In genomic region chr3:37686225-37686624, GRCh38 we compare ENCODE assay signal across 28 cellular contexts.
A peak's percentile ranks its signal among the peaks of the same experiment; 100 is the strongest.
DNase-seq lines count a peak whose midpoint lies in the region; ATAC-seq and TF ChIP-seq lines count a peak whose summit lies in the region.
"Had no signal": no experiment of that assay in that cellular context is flagged by ENCODE, and none has a peak within 500 bp of the region (broad histone marks: within the 10 kb centered on the region; RNA-seq: fewer than 3 reads in every experiment).

No MANE protein-coding gene starts in this region.

- H4K5ac ChIP-seq in IMR-90 (ENCODE audit: low read depth, low read length), result no peak overlapping the region
- H4K5ac ChIP-seq in mesendoderm (ENCODE audit: low read length), result no peak overlapping the region

- WGBS in IMR-90 (ENCODE audit: extremely low coverage in 2 of 2, insufficient read length in 1 of 2), 2 experiments, result no CpG with 5 or more reads among the region's 5 CpGs
- WGBS in mesendoderm (ENCODE audit: extremely low coverage, insufficient coverage, low lambda C conversion rate), result no CpG with 5 or more reads among the region's 5 CpGs
- WGBS in smooth muscle cell (ENCODE audit: low lambda C conversion rate), result 82% methylated on average over 5 of the region's 5 CpGs

- POLR2A ChIA-PET in Caco-2 (lab: Charles Lee), result no interaction called here
- POLR2A ChIA-PET in IMR-90 (lab: Charles Lee; ENCODE audit: unreplicated experiment), result no interaction called here

- H3K27ac Mint-ChIP-seq in Caco-2 (ENCODE audit: unreplicated experiment), result no peak overlapping the region
- no peak overlapping the region for H3K27ac Mint-ChIP-seq in chondrocyte (ENCODE audit: unreplicated experiment)
- no peak overlapping the region for H3K27ac Mint-ChIP-seq in stimulated activated effector memory CD8-positive, alpha-beta T cell treated with anti-CD3 and anti-CD28 coated beads, Interleukin-12 subunit alpha, Interleukin-12 subunit beta, amount 100 ng/mL, for 72 hours
- H3K27ac Mint-ChIP-seq: activated CD8-positive, alpha-beta T cell treated with anti-CD3 and anti-CD28 coated beads, Interleukin-2, amount 10 ng/mL, durations not matched to agents 7 days and 5 days; activated naive CD8-positive, alpha-beta T cell; mesothelial cell of epicardium; naive B cell; T-cell had no signal

- H3K4me2 ChIP-seq in IMR-90 (ENCODE audit: low read depth, low read length) (no peak overlapping the region), mesendoderm (ENCODE audit: low read length) (no peak overlapping the region), smooth muscle cell (no peak overlapping the region)
- H3K4me2 ChIP-seq: BLaER1 treated with 17β-estradiol and CSF1 and Interleukin-3, amounts not matched to agents 10 nM and 100 nM had no signal

- no peak overlapping the region for H4K91ac ChIP-seq in IMR-90 (ENCODE audit: insufficient read depth, low read depth, low read length)

- H3K23ac ChIP-seq in IMR-90 (ENCODE audit: low read depth, low read length), result no peak overlapping the region
- H3K23ac ChIP-seq in mesendoderm (ENCODE audit: low read length), result no peak overlapping the region

- H3K4me3 ChIP-seq in Caco-2 (ENCODE audit: low read depth, low read length) (no peak overlapping the region), IMR-90 (ENCODE audit: insufficient read depth, low read depth, low read length) (no peak overlapping the region), mesendoderm (ENCODE audit: low read length) (no peak overlapping the region), smooth muscle cell (no peak overlapping the region)
- H3K4me3 ChIP-seq: BLaER1 treated with 17β-estradiol and CSF1 and Interleukin-3, amounts not matched to agents 10 nM and 100 nM; cardiac muscle cell; gastroesophageal sphincter; left ventricle myocardium inferior; tibial nerve had no signal

- H3K18ac ChIP-seq in IMR-90 (ENCODE audit: low read depth, low read length) (no peak overlapping the region), mesendoderm (ENCODE audit: low read length) (no peak overlapping the region)

- H2AK9ac ChIP-seq in IMR-90 (replicated peaks; ENCODE audit: low read depth, low read length, poor library complexity), result peak overlapping the region; percentile 28

- dilution Hi-C loops in IMR-90 (cut with HindIII; ENCODE audit: low sequenced_read_pairs, unreplicated experiment), result no loop called here

- in situ Hi-C loops in IMR-90 (cut with MboI; ENCODE audit: low sequenced_read_pairs), result no loop called here

- H3K4ac ChIP-seq in IMR-90 (ENCODE audit: low read depth, low read length) (no peak overlapping the region), mesendoderm (ENCODE audit: low read depth, low read length) (no peak overlapping the region)

- H3K27me3 Mint-ChIP-seq in Caco-2 (ENCODE audit: insufficient read depth, unreplicated experiment) (no peaks in the 10 kb centered on the region), chondrocyte (ENCODE audit: low read depth) (peaks cover 15% of the 10 kb centered on the region)
- H3K27me3 Mint-ChIP-seq: naive B cell had no signal

- H2BK15ac ChIP-seq in IMR-90 (ENCODE audit: low read depth, low read length) (no peak overlapping the region), mesendoderm (replicated peaks; ENCODE audit: low read depth) (no peak overlapping the region)

- H3K27me3 ChIP-seq in Caco-2 (replicated peaks; ENCODE audit: control insufficient read depth, insufficient read depth, low read length), result no peaks in the 10 kb centered on the region
- peaks cover 6% of the 10 kb centered on the region for H3K27me3 ChIP-seq in IMR-90 (ENCODE audit: control insufficient read depth, insufficient read depth, low read length)
- no peaks in the 10 kb centered on the region for H3K27me3 ChIP-seq in mesendoderm (ENCODE audit: insufficient read depth, low read length, poor library complexity)
- peaks cover 15% of the 10 kb centered on the region for H3K27me3 ChIP-seq in smooth muscle cell (ENCODE audit: low read depth)
- H3K27me3 ChIP-seq: BLaER1 treated with 17β-estradiol and CSF1 and Interleukin-3, amounts not matched to agents 10 nM and 100 nM; cardiac muscle cell; gastroesophageal sphincter; tibial nerve had no signal

- H3K56ac ChIP-seq in IMR-90 (ENCODE audit: extremely low read depth, insufficient read depth, low read length) (no peak overlapping the region), mesendoderm (ENCODE audit: low read length) (no peak overlapping the region)

- CTCF ChIA-PET in Caco-2 (lab: Charles Lee) (interaction anchor here (0.9 kb wide), 1 partner anchor 93 kb away, joined by 3 read pairs; no protein-coding TSS in a partner anchor), IMR-90 (lab: Yijun Ruan, JAX) (no interaction called here)

- H2AFZ ChIP-seq in IMR-90 (replicated peaks; ENCODE audit: low read length, poor library complexity) (no peak overlapping the region), smooth muscle cell (ENCODE audit: low read depth) (no peak overlapping the region)

- no peaks in the 10 kb centered on the region for H3K9me3 Mint-ChIP-seq in Caco-2 (ENCODE audit: unreplicated experiment)
- H3K9me3 Mint-ChIP-seq in chondrocyte (ENCODE audit: low read depth), result no peaks in the 10 kb centered on the region
- no peaks in the 10 kb centered on the region for H3K9me3 Mint-ChIP-seq in stimulated activated effector memory CD8-positive, alpha-beta T cell treated with anti-CD3 and anti-CD28 coated beads, Interleukin-12 subunit alpha, Interleukin-12 subunit beta, amount 100 ng/mL, for 72 hours
- H3K9me3 Mint-ChIP-seq: mesothelial cell of epicardium, naive B cell, T-cell had no signal

- H3K79me1 ChIP-seq in IMR-90 (ENCODE audit: low read depth in 1 of 2, low read length in 2 of 2) (no peaks in the 10 kb centered on the region), mesendoderm (ENCODE audit: low read length) (no peaks in the 10 kb centered on the region)

- no peak for TF ChIP-seq RAD21 in IMR-90 (IDR thresholded peaks at IDR 0.05; ENCODE audit: low read length)

- BruUV-seq in Caco-2 (replicated peaks; lab: Mats Ljungman, UMichigan) (no TSS peak), IMR-90 (replicated peaks; lab: Mats Ljungman, UMichigan) (no TSS peak)

- intact Hi-C loops in Caco-2 (cut with micrococcal nuclease; ENCODE audit: unreplicated experiment), result no loop called here
- intact Hi-C loops in IMR-90 (cut with micrococcal nuclease), result no loop called here

- no peak for ATAC-seq in IMR-90 (ENCODE audit: low read depth)
- no peak for ATAC-seq in stimulated activated effector memory CD8-positive, alpha-beta T cell treated with anti-CD3 and anti-CD28 coated beads, Interleukin-12 subunit alpha, Interleukin-12 subunit beta, amount 100 ng/mL, for 72 hours
- ATAC-seq in GM21390 (IDR thresholded peaks at IDR 0.05; ENCODE audit: unreplicated experiment), result no peak
- ATAC-seq: activated CD8-positive, alpha-beta T cell treated with anti-CD3 and anti-CD28 coated beads, Interleukin-2, amount 10 ng/mL, durations not matched to agents 7 days and 5 days; gastroesophageal sphincter; T-cell had no signal

- no peaks in the 10 kb centered on the region for H3K9me1 ChIP-seq in IMR-90 (ENCODE audit: insufficient read depth, low read length)

- H3K4me1 Mint-ChIP-seq in Caco-2 (ENCODE audit: low read depth, unreplicated experiment), result no peaks in the 10 kb centered on the region
- H3K4me1 Mint-ChIP-seq in chondrocyte (ENCODE audit: low read depth), result no peaks in the 10 kb centered on the region
- no peaks in the 10 kb centered on the region for H3K4me1 Mint-ChIP-seq in stimulated activated effector memory CD8-positive, alpha-beta T cell treated with anti-CD3 and anti-CD28 coated beads, Interleukin-12 subunit alpha, Interleukin-12 subunit beta, amount 100 ng/mL, for 72 hours
- H3K4me1 Mint-ChIP-seq: naive B cell, T-cell had no signal

- H4K8ac ChIP-seq in IMR-90 (ENCODE audit: low read depth in 2 of 2, low read length in 2 of 2), result no peak overlapping the region
- no peak overlapping the region for H4K8ac ChIP-seq in mesendoderm (ENCODE audit: low read depth, low read length)

- H3K27ac ChIP-seq in IMR-90 (ENCODE audit: insufficient read depth, low read length) (no peak overlapping the region), mesendoderm (ENCODE audit: low read depth, low read length) (no peak overlapping the region), smooth muscle cell (ENCODE audit: low read depth) (no peak overlapping the region)
- H3K27ac ChIP-seq: BLaER1 treated with 17β-estradiol and CSF1 and Interleukin-3, amounts not matched to agents 10 nM and 100 nM; cardiac muscle cell; gastroesophageal sphincter; left ventricle myocardium inferior; tibial nerve had no signal

- TF ChIP-seq CTCF in Caco-2 (IDR thresholded peaks at IDR 0.05; ENCODE audit: insufficient read depth in 1 of 2, low read depth in 1 of 2, low read length in 1 of 2, severe bottlenecking in 1 of 2, unreplicated experiment in 1 of 2), result peak; percentile 10 to 45
- no peak for TF ChIP-seq CTCF in IMR-90 (conservative IDR thresholded peaks at IDR 0.05; ENCODE audit: low read depth, low read length)
- peak; percentile 10 for TF ChIP-seq CTCF in chondrocyte (IDR thresholded peaks at IDR 0.05)
- TF ChIP-seq CTCF in smooth muscle cell (IDR thresholded peaks at IDR 0.05; ENCODE audit: borderline replicate concordance, insufficient read depth, poor library complexity, severe bottlenecking), result no peak

- H2BK5ac ChIP-seq in IMR-90 (ENCODE audit: low read depth, low read length, poor library complexity, severe bottlenecking) (no peak overlapping the region), mesendoderm (ENCODE audit: low read length) (no peak overlapping the region)

- peaks cover 7% of the 10 kb centered on the region; the same call in 1 of the 2 replicates for H3K4me1 ChIP-seq in Caco-2
- H3K4me1 ChIP-seq in IMR-90 (ENCODE audit: control insufficient read depth, insufficient read depth, low read length), result no peaks in the 10 kb centered on the region
- no peaks in the 10 kb centered on the region for H3K4me1 ChIP-seq in mesendoderm (ENCODE audit: control insufficient read depth, low read depth, low read length)
- no peaks in the 10 kb centered on the region for H3K4me1 ChIP-seq in smooth muscle cell (ENCODE audit: low read depth)
- H3K4me1 ChIP-seq: BLaER1 treated with 17β-estradiol and CSF1 and Interleukin-3, amounts not matched to agents 10 nM and 100 nM had no signal

- H2BK120ac ChIP-seq in IMR-90 (ENCODE audit: low read depth, low read length) (no peak overlapping the region), mesendoderm (ENCODE audit: low read depth, low read length) (no peak overlapping the region)

- H3K36me3 ChIP-seq in Caco-2 (ENCODE audit: control insufficient read depth, insufficient read depth, low read length) (no peaks in the 10 kb centered on the region; the same call in 1 of the 2 replicates), IMR-90 (ENCODE audit: control insufficient read depth, insufficient read depth, low read length) (no peaks in the 10 kb centered on the region), mesendoderm (ENCODE audit: control insufficient read depth, insufficient read depth, low read length) (no peaks in the 10 kb centered on the region), smooth muscle cell (ENCODE audit: low read depth) (no peaks in the 10 kb centered on the region)
- H3K36me3 ChIP-seq: cardiac muscle cell had no signal

- no peak for TF ChIP-seq POLR2A in IMR-90 (IDR thresholded peaks at IDR 0.05; ENCODE audit: low read depth, low read length)

- no peak overlapping the region for H3K9ac ChIP-seq in IMR-90 (ENCODE audit: low read depth, low read length)
- H3K9ac ChIP-seq in mesendoderm (ENCODE audit: low read length), result no peak overlapping the region
- H3K9ac ChIP-seq in smooth muscle cell (ENCODE audit: low read depth), result no peak overlapping the region
- H3K9ac ChIP-seq: BLaER1 treated with 17β-estradiol and CSF1 and Interleukin-3, amounts not matched to agents 10 nM and 100 nM had no signal

- H4K20me1 ChIP-seq in IMR-90 (ENCODE audit: insufficient read depth, low read length) (no peaks in the 10 kb centered on the region), smooth muscle cell (ENCODE audit: low read depth) (no peaks in the 10 kb centered on the region)
- H4K20me1 ChIP-seq: BLaER1 treated with 17β-estradiol and CSF1 and Interleukin-3, amounts not matched to agents 10 nM and 100 nM had no signal

- no peak overlapping the region for H2AK5ac ChIP-seq in IMR-90 (ENCODE audit: low read depth, low read length)
- H2AK5ac ChIP-seq in mesendoderm (ENCODE audit: low read length), result no peak overlapping the region

- no peak overlapping the region for H2BK20ac ChIP-seq in IMR-90 (ENCODE audit: low read depth, low read length)

- H3K4me3 Mint-ChIP-seq in Caco-2 (ENCODE audit: unreplicated experiment) (no peak overlapping the region), chondrocyte (ENCODE audit: unreplicated experiment) (no peak overlapping the region)
- no peak overlapping the region for H3K4me3 Mint-ChIP-seq in stimulated activated effector memory CD8-positive, alpha-beta T cell treated with anti-CD3 and anti-CD28 coated beads, Interleukin-12 subunit alpha, Interleukin-12 subunit beta, amount 100 ng/mL, for 72 hours
- H3K4me3 Mint-ChIP-seq: activated CD8-positive, alpha-beta T cell treated with anti-CD3 and anti-CD28 coated beads, Interleukin-2, amount 10 ng/mL, durations not matched to agents 7 days and 5 days; activated naive CD8-positive, alpha-beta T cell; mesothelial cell of epicardium; naive B cell; T-cell had no signal

- H3F3A ChIP-seq in smooth muscle cell (ENCODE audit: low read depth), result no peaks in the 10 kb centered on the region

- H3K79me2 ChIP-seq in mesendoderm (ENCODE audit: control insufficient read depth, insufficient read depth, low read length) (no peaks in the 10 kb centered on the region), smooth muscle cell (ENCODE audit: low read depth) (no peaks in the 10 kb centered on the region)

- H3K9me3 ChIP-seq in Caco-2 (no peaks in the 10 kb centered on the region), IMR-90 (ENCODE audit: control insufficient read depth, insufficient read depth, low read length) (no peaks in the 10 kb centered on the region), smooth muscle cell (replicated peaks; ENCODE audit: low read depth) (no peaks in the 10 kb centered on the region)
- H3K9me3 ChIP-seq: BLaER1 treated with 17β-estradiol and CSF1 and Interleukin-3, amounts not matched to agents 10 nM and 100 nM; gastroesophageal sphincter; left ventricle myocardium inferior; tibial nerve had no signal

- peaks cover 5% of the 10 kb centered on the region for H3K36me3 Mint-ChIP-seq in Caco-2 (ENCODE audit: insufficient read depth, unreplicated experiment)
- no peaks in the 10 kb centered on the region for H3K36me3 Mint-ChIP-seq in chondrocyte (ENCODE audit: low read depth)
- no peaks in the 10 kb centered on the region for H3K36me3 Mint-ChIP-seq in stimulated activated effector memory CD8-positive, alpha-beta T cell treated with anti-CD3 and anti-CD28 coated beads, Interleukin-12 subunit alpha, Interleukin-12 subunit beta, amount 100 ng/mL, for 72 hours
- H3K36me3 Mint-ChIP-seq: activated naive CD8-positive, alpha-beta T cell; mesothelial cell of epicardium; naive B cell; T-cell had no signal

- H3K14ac ChIP-seq in IMR-90 (replicated peaks; ENCODE audit: low read depth, low read length), result no peak overlapping the region

- DNase-seq in Caco-2 (peak in 1 of 2 experiments; percentile 35), IMR-90 (no peak), chondrocyte (ENCODE audit: low spot score) (no peak), mesendoderm (peak; percentile 32), smooth muscle cell (lab: John Stamatoyannopoulos, UW; ENCODE audit: unreplicated experiment) (no peak), NCI-H187 treated with DMSO at 0.1 percent for 48 hours (lab: John Stamatoyannopoulos, UW) (no peak)
- no peak for DNase-seq in stimulated activated effector memory CD8-positive, alpha-beta T cell treated with anti-CD3 and anti-CD28 coated beads, Interleukin-12 subunit alpha, Interleukin-12 subunit beta, amount 100 ng/mL, for 72 hours (ENCODE audit: low spot score in 2 of 2)
- DNase-seq: activated CD4-positive, alpha-beta T cell treated with anti-CD3 and anti-CD28 coated beads for 1 hour; activated CD8-positive, alpha-beta T cell treated with anti-CD3 and anti-CD28 coated beads, Interleukin-2, amount 10 ng/mL, durations not matched to agents 7 days and 5 days; activated T-cell treated with anti-CD3 and anti-CD28 coated beads for 4 hours; aorta; hippocampal formation; left ventricle myocardium inferior; naive B cell; NCI-H1105 treated with DMSO at 0.1 percent for 48 hours; NCI-H2029; NCI-H69; retina; small intestine; stimulated activated CD4-positive, alpha-beta T cell treated with anti-CD3 and anti-CD28 coated beads, Interleukin-1b, Interleukin-23, amount 100 ng/mL, for 48 hours; T-cell had no signal

Comparison
In these comparisons a context has a peak if more than half of its experiments do, and no peak if none do; other contexts are left out.
1. CTCF ChIP-seq: peak in Caco-2 (2 of 2) and chondrocyte (single experiment); none in IMR-90 (single experiment) and smooth muscle cell (single experiment).